In the genomic region with DNA sequence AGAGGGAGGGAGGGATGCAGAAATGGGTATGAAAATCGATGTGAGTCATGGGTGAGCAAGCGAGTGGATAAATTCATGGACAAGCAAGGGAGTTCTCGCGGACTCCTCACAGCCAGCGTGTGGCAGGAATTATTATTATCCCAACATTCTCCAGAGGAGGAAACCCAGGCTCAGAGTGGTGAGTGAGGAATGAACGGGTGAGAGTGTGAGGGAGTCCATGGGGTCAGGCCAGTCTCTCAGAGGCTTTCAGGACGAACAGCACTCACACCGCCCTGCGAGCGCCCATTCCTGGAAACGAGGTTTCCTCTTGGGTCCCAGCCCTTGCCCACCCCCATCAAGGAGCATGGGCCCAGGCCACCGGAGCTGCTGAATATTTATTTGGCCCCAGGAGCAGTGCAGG, we compare ENCODE assay signal across 11 cellular contexts. TPM values are rescaled to one million over a fixed set of nuclear protein-coding genes. Genes with fewer than 3 reads are reported as not detected.
DNase-seq lines count a peak whose midpoint lies in the region; ATAC-seq and TF ChIP-seq lines count a peak whose summit lies in the region.
"Had no signal": no experiment of that assay in that cellular context is flagged by ENCODE, and none has a peak within 500 bp of the region (broad histone marks: within the 10 kb centered on the region; RNA-seq: fewer than 3 reads in every experiment).

No MANE protein-coding gene starts in this region.

- H3K27ac Mint-ChIP-seq in activated CD4-positive, alpha-beta T cell treated with anti-CD3 and anti-CD28 coated beads for 36 hours: no peak overlapping the region

- peaks cover 14% of the 10 kb centered on the region for H3K4me1 Mint-ChIP-seq in activated CD4-positive, alpha-beta T cell treated with anti-CD3 and anti-CD28 coated beads for 36 hours

- no peaks in the 10 kb centered on the region for H3K36me3 Mint-ChIP-seq in activated CD4-positive, alpha-beta T cell treated with anti-CD3 and anti-CD28 coated beads for 36 hours (ENCODE audit: low read depth)

- H3K27me3 ChIP-seq in RWPE2 (ENCODE audit: insufficient read depth, poor library complexity, severe bottlenecking): no peaks in the 10 kb centered on the region
- H3K27me3 ChIP-seq in fibroblast of lung (ENCODE audit: control insufficient read depth, insufficient read depth, low read length): peaks cover 14% of the 10 kb centered on the region
- peaks cover 93% of the 10 kb centered on the region for H3K27me3 ChIP-seq in upper lobe of right lung

- no peaks in the 10 kb centered on the region for H3K9me3 Mint-ChIP-seq in activated CD4-positive, alpha-beta T cell treated with anti-CD3 and anti-CD28 coated beads for 36 hours (ENCODE audit: low read depth)

- H3K4me3 Mint-ChIP-seq in activated CD4-positive, alpha-beta T cell treated with anti-CD3 and anti-CD28 coated beads for 36 hours: peak overlapping the region; percentile 21

- H3K36me3 ChIP-seq in RWPE2 (ENCODE audit: low read depth) (no peaks in the 10 kb centered on the region), fibroblast of lung (ENCODE audit: control insufficient read depth, insufficient read depth, low read length) (no peaks in the 10 kb centered on the region), upper lobe of right lung (no peaks in the 10 kb centered on the region)

- ATAC-seq in activated CD4-positive, alpha-beta T cell treated with anti-CD3 and anti-CD28 coated beads for 36 hours: no peak
- ATAC-seq in RWPE2 (ENCODE audit: low read depth) (peak; percentile 40; the same call in 2 of the 3 replicates), upper lobe of right lung (no peak), HG03469 (IDR thresholded peaks at IDR 0.05; ENCODE audit: unreplicated experiment) (no peak)

- H3K27ac ChIP-seq in RWPE2 (ENCODE audit: poor library complexity, severe bottlenecking) (peak overlapping the region; percentile 78), fibroblast of lung (ENCODE audit: insufficient read depth, low read length) (peak overlapping the region; percentile 41), upper lobe of right lung (no peak overlapping the region)

- no peak for TF ChIP-seq POLR2A in erythroblast (IDR thresholded peaks at IDR 0.05; ENCODE audit: low read length)

- H3K27me3 Mint-ChIP-seq in activated CD4-positive, alpha-beta T cell treated with anti-CD3 and anti-CD28 coated beads for 36 hours: peaks cover 60% of the 10 kb centered on the region

- H3K9me3 ChIP-seq in RWPE2 (ENCODE audit: severe bottlenecking): no peaks in the 10 kb centered on the region
- H3K9me3 ChIP-seq in fibroblast of lung (ENCODE audit: control insufficient read depth, insufficient read depth, low read depth, low read length): no peaks in the 10 kb centered on the region
- H3K9me3 ChIP-seq in upper lobe of right lung: no peaks in the 10 kb centered on the region

- H4K20me1 ChIP-seq in fibroblast of lung (ENCODE audit: control insufficient read depth, extremely low read depth, insufficient read depth, low read length): no peaks in the 10 kb centered on the region

- intact Hi-C loops in activated CD4-positive, alpha-beta T cell treated with anti-CD3 and anti-CD28 coated beads for 36 hours (cut with DNase I, micrococcal nuclease): no loop called here
- intact Hi-C loops in upper lobe of right lung (cut with DNase I): no loop called here

- H3K4me1 ChIP-seq in RWPE2 (ENCODE audit: insufficient read depth, poor library complexity, severe bottlenecking): peaks cover 2% of the 10 kb centered on the region
- H3K4me1 ChIP-seq in fibroblast of lung (ENCODE audit: control insufficient read depth, extremely low read depth, insufficient read depth, low read length): peaks cover 6% of the 10 kb centered on the region
- H3K4me1 ChIP-seq in upper lobe of right lung: no peaks in the 10 kb centered on the region

- CTCF ChIA-PET in activated CD4-positive, alpha-beta T cell treated with anti-CD3 and anti-CD28 coated beads for 36 hours (lab: Charles Lee): no interaction called here

- H3K4me2 ChIP-seq in fibroblast of lung (ENCODE audit: extremely low read depth, insufficient read depth, low read length): peak overlapping the region; percentile 86

- POLR2A ChIA-PET in activated CD4-positive, alpha-beta T cell treated with anti-CD3 and anti-CD28 coated beads for 36 hours (lab: Charles Lee): no interaction called here

- no peak overlapping the region for H3K9ac ChIP-seq in fibroblast of lung (ENCODE audit: insufficient read depth, low read length)

- DNase-seq in activated CD4-positive, alpha-beta T cell treated with anti-CD3 and anti-CD28 coated beads for 36 hours: no peak
- no peak for DNase-seq in activated CD4-positive, alpha-beta T cell treated with anti-CD3 and anti-CD28 coated beads, Interleukin-2, amount 50 U/mL, for 48 hours
- DNase-seq in RWPE2 (ENCODE audit: low spot score) (no peak), fibroblast of lung (ENCODE audit: low read depth in 2 of 2) (peak; percentile 65 to 66), skeletal muscle cell (ENCODE audit: low read depth) (no peak), erythroblast (lab: John Stamatoyannopoulos, UW) (no peak), upper lobe of right lung (no peak)
- DNase-seq: activated effector memory CD4-positive, alpha-beta T cell treated with anti-CD3 and anti-CD28 coated beads, Interleukin-2, amount 50 U/mL, for 16 hours; left cardiac atrium had no signal

- H3K4me3 ChIP-seq in RWPE2 (ENCODE audit: severe bottlenecking): peak overlapping the region; percentile 39
- H3K4me3 ChIP-seq in fibroblast of lung (replicated peaks in 1 of 4; ENCODE audit: control extremely low read depth in 1 of 4, insufficient read depth in 1 of 4, low read depth in 3 of 4, low read length in 4 of 4): peak overlapping the region; percentile 42 to 64 (median 57)
- peak overlapping the region; percentile 54 for H3K4me3 ChIP-seq in skeletal muscle cell (ENCODE audit: low read depth, low read length)
- no peak overlapping the region for H3K4me3 ChIP-seq in upper lobe of right lung

- peak overlapping the region; percentile 61 for H2AFZ ChIP-seq in fibroblast of lung (ENCODE audit: low read length)

- TF ChIP-seq CTCF in RWPE2 (IDR thresholded peaks at IDR 0.05; ENCODE audit: poor library complexity, severe bottlenecking) (no peak), fibroblast of lung (conservative IDR thresholded peaks at IDR 0.05 in 1 of 2, IDR thresholded peaks at IDR 0.05 in 1 of 2; ENCODE audit: low read depth in 1 of 2, low read length in 2 of 2) (peak in 1 of 2 donors; percentile 20), upper lobe of right lung (IDR thresholded peaks at IDR 0.05) (no peak)

- H3K79me2 ChIP-seq in fibroblast of lung (ENCODE audit: control insufficient read depth, insufficient read depth, low read length): no peaks in the 10 kb centered on the region

RNA-seq across cellular contexts. Expression of a gene that starts 6.3 kb away (rescaled TPM):
- under 1 TPM; 0.53 to 0.72 TPM for total RNA-seq in activated CD4-positive, alpha-beta T cell treated with anti-CD3 and anti-CD28 coated beads for 36 hours
- total RNA-seq in fibroblast of lung (under 0.01 and 0.17 TPM in 2 replicates), upper lobe of right lung (1.5 TPM)
- polyA plus RNA-seq in fibroblast of lung: 0.16 and 0.18 TPM in 2 replicates
- polyA plus RNA-seq in fibroblast of lung (2012): 0.33 and 0.35 TPM in 2 replicates
- polyA minus RNA-seq in fibroblast of lung (ENCODE audit: low replicate concordance): not detected in 2 replicates

RNA-seq across cellular contexts. Expression of a gene that starts 7.3 kb away (rescaled TPM):
- under 1 TPM in 1 of 2 experiments, not detected in 1; 0.37 TPM for total RNA-seq in activated CD4-positive, alpha-beta T cell treated with anti-CD3 and anti-CD28 coated beads for 36 hours
- total RNA-seq in fibroblast of lung (0.50 TPM in 1 of 2 replicates, not detected in the other), upper lobe of right lung (not detected)
- 0.05 and 0.08 TPM in 2 replicates for polyA plus RNA-seq in fibroblast of lung
- polyA plus RNA-seq in fibroblast of lung (2012): 0.22 and 0.26 TPM in 2 replicates
- not detected in 2 replicates for polyA minus RNA-seq in fibroblast of lung (ENCODE audit: low replicate concordance)
- total RNA-seq: A673, left cardiac atrium had no signal

RNA-seq across cellular contexts. Expression of a gene that starts 15.2 kb away (rescaled TPM):
- under 1 TPM in 1 of 2 experiments, not detected in 1; 0.32 TPM for total RNA-seq in activated CD4-positive, alpha-beta T cell treated with anti-CD3 and anti-CD28 coated beads for 36 hours
- total RNA-seq in fibroblast of lung (not detected in 2 replicates), upper lobe of right lung (not detected)
- not detected in 2 replicates for polyA plus RNA-seq in fibroblast of lung
- not detected in 2 replicates for polyA plus RNA-seq in fibroblast of lung (2012)
- polyA minus RNA-seq in fibroblast of lung (ENCODE audit: low replicate concordance): not detected in 2 replicates

RNA-seq across cellular contexts. Expression of a gene that starts 23.7 kb away (rescaled TPM):
- under 1 TPM; 0.47 to 0.50 TPM for total RNA-seq in activated CD4-positive, alpha-beta T cell treated with anti-CD3 and anti-CD28 coated beads for 36 hours
- total RNA-seq in fibroblast of lung: 7.4 and 10.4 TPM in 2 replicates
- 1.4 and 1.7 TPM in 2 replicates for polyA plus RNA-seq in fibroblast of lung
- polyA plus RNA-seq in fibroblast of lung (2012): 3.3 and 3.9 TPM in 2 replicates
- not detected in 2 replicates for polyA minus RNA-seq in fibroblast of lung (ENCODE audit: low replicate concordance)
- 1.2 TPM for total RNA-seq in upper lobe of right lung

RNA-seq across cellular contexts. Expression of a gene that starts 36.6 kb away (rescaled TPM):
- total RNA-seq in activated CD4-positive, alpha-beta T cell treated with anti-CD3 and anti-CD28 coated beads for 36 hours: not detected
- total RNA-seq in fibroblast of lung (7.7 and 19.5 TPM in 2 replicates), upper lobe of right lung (not detected)
- polyA plus RNA-seq in fibroblast of lung: 2.5 and 4.4 TPM in 2 replicates
- 2.9 and 5.2 TPM in 2 replicates for polyA plus RNA-seq in fibroblast of lung (2012)
- 14.9 and 20.1 TPM in 2 replicates for polyA minus RNA-seq in fibroblast of lung (ENCODE audit: low replicate concordance)

Comparison
In these comparisons a context has a peak if more than half of its experiments do, and no peak if none do; other contexts are left out.
1. DNase-seq: peak in fibroblast of lung (2 of 2); none in activated CD4-positive, alpha-beta T cell treated with anti-CD3 and anti-CD28 coated beads for 36 hours (single experiment), activated CD4-positive, alpha-beta T cell treated with anti-CD3 and anti-CD28 coated beads, Interleukin-2, amount 50 U/mL, for 48 hours (0 of 2), RWPE2 (single experiment), skeletal muscle cell (single experiment), erythroblast (0 of 2) and upper lobe of right lung (single experiment).